10 cellular contexts compared by ENCODE assay signal in genomic region chr11:122189259-122189658, GRCh38.
DNase-seq lines count a peak whose midpoint lies in the region; FAIRE-seq and TF ChIP-seq lines count a peak whose summit lies in the region.
"Had no signal": no experiment of that assay in that cellular context is flagged by ENCODE, and none has a peak within 500 bp of the region (broad histone marks: within the 10 kb centered on the region; RNA-seq: fewer than 3 reads in every experiment).

No MANE protein-coding gene starts in this region.

- peak overlapping the region; percentile 19 for H3K27ac ChIP-seq in mesodermal cell (ENCODE audit: low read depth, low read length, severe bottlenecking)
- no peak overlapping the region for H3K27ac ChIP-seq in testis

- peak; percentile 90 for FAIRE-seq in A204.1 (lab: Jason Lieb, UNC)
- FAIRE-seq: GM18507 had no signal

- CTCF ChIA-PET in Caco-2 (lab: Charles Lee) = interaction anchor here (0.6 kb wide), 1 partner anchor 1110 kb away, joined by 5 read pairs; no protein-coding TSS in a partner anchor

- H3K27ac Mint-ChIP-seq in Caco-2 (ENCODE audit: unreplicated experiment) = no peak overlapping the region

- H3K9me3 ChIP-seq in mesodermal cell (ENCODE audit: control insufficient read depth, low read length) (peaks cover 3% of the 10 kb centered on the region), testis (no peaks in the 10 kb centered on the region), Caco-2 (no peaks in the 10 kb centered on the region; the same call in 1 of the 2 replicates)

- peaks cover 19% of the 10 kb centered on the region for H3K27me3 Mint-ChIP-seq in Caco-2 (ENCODE audit: insufficient read depth, unreplicated experiment)

- TF ChIP-seq CTCF in testis (IDR thresholded peaks at IDR 0.05) (no peak), Caco-2 (IDR thresholded peaks at IDR 0.05; ENCODE audit: insufficient read depth in 1 of 2, low read depth in 1 of 2, low read length in 1 of 2, severe bottlenecking in 1 of 2, unreplicated experiment in 1 of 2) (no peak)

- H3K27me3 ChIP-seq in testis (no peaks in the 10 kb centered on the region), Caco-2 (replicated peaks; ENCODE audit: control insufficient read depth, insufficient read depth, low read length) (no peaks in the 10 kb centered on the region)

- H3K4me1 ChIP-seq in mesodermal cell (ENCODE audit: control insufficient read depth, insufficient read depth, low read length, poor library complexity, severe bottlenecking) = peaks cover 27% of the 10 kb centered on the region
- no peaks in the 10 kb centered on the region for H3K4me1 ChIP-seq in testis
- H3K4me1 ChIP-seq in Caco-2 = no peaks in the 10 kb centered on the region

- H3K9me3 Mint-ChIP-seq in Caco-2 (ENCODE audit: unreplicated experiment) = no peaks in the 10 kb centered on the region

- H3K4me3 Mint-ChIP-seq in Caco-2 (ENCODE audit: unreplicated experiment) = no peak overlapping the region

- no peak for TF ChIP-seq POLR2A in testis (IDR thresholded peaks at IDR 0.05)

- H3K4me3 ChIP-seq in mesodermal cell (ENCODE audit: extremely low read depth, insufficient read depth, low read length, poor library complexity, severe bottlenecking) = no peak overlapping the region
- H3K4me3 ChIP-seq in testis = no peak overlapping the region
- no peak overlapping the region for H3K4me3 ChIP-seq in Caco-2 (ENCODE audit: low read depth, low read length)

- peak; percentile 65 for DNase-seq in NCI-H460 (ENCODE audit: extremely low read depth, low read depth)
- peak; percentile 88 for DNase-seq in dermis blood vessel endothelial cell
- DNase-seq in testis = no peak
- no peak for DNase-seq in Caco-2
- DNase-seq in RPMI8226 = no peak
- DNase-seq in NCI-H2107 (lab: John Stamatoyannopoulos, UW) = no peak
- DNase-seq: KBM-7 had no signal

- WGBS in mesodermal cell (ENCODE audit: insufficient coverage in 2 of 2), 2 experiments = 100% methylated on average over 1 to 2 of the region's 2 CpGs
- WGBS in testis, 2 donors = 74 to 78% methylated on average over 2 of the region's 2 CpGs

- POLR2A ChIA-PET in Caco-2 (lab: Charles Lee) = interaction anchor here (0.7 kb wide), 1 partner anchor 179 kb away, joined by 4 read pairs; no protein-coding TSS in a partner anchor

- intact Hi-C loops in testis (cut with DNase I; ENCODE audit: low total_unique reads) (no loop called here), Caco-2 (cut with micrococcal nuclease; ENCODE audit: unreplicated experiment) (no loop called here)

- H3K36me3 Mint-ChIP-seq in Caco-2 (ENCODE audit: insufficient read depth, unreplicated experiment) = no peaks in the 10 kb centered on the region

- BruUV-seq in Caco-2 (replicated peaks; lab: Mats Ljungman, UMichigan) = no TSS peak

- no peaks in the 10 kb centered on the region for H3K36me3 ChIP-seq in mesodermal cell (ENCODE audit: control insufficient read depth, insufficient read depth, low read length)
- H3K36me3 ChIP-seq in testis (ENCODE audit: low read depth, missing control alignments) = no peaks in the 10 kb centered on the region
- no peaks in the 10 kb centered on the region for H3K36me3 ChIP-seq in Caco-2 (ENCODE audit: control insufficient read depth, insufficient read depth, low read length)

- H3K4me1 Mint-ChIP-seq in Caco-2 (ENCODE audit: low read depth, unreplicated experiment) = no peaks in the 10 kb centered on the region

Comparison
In these comparisons a context has a peak if more than half of its experiments do, and no peak if none do; other contexts are left out.
1. DNase-seq: peak in NCI-H460 (single experiment) and dermis blood vessel endothelial cell (single experiment); none in testis (single experiment), Caco-2 (0 of 2), RPMI8226 (single experiment) and NCI-H2107 (single experiment).